ENCODE assay signal across 29 cellular contexts in genomic region chr11:133833899-133834296, GRCh38. TPM values are rescaled to one million over a fixed set of nuclear protein-coding genes. Genes with fewer than 3 reads are reported as not detected.
DNase-seq lines count a peak whose midpoint lies in the region; ATAC-seq lines count a peak whose summit lies in the region.
"Had no signal": no experiment of that assay in that cellular context is flagged by ENCODE, and none has a peak within 500 bp of the region (broad histone marks: within the 10 kb centered on the region; RNA-seq: fewer than 3 reads in every experiment).

No MANE protein-coding gene starts in this region.

- H3K4me1 ChIP-seq in BLaER1: peaks cover 25% of the 10 kb centered on the region
- H3K4me1 ChIP-seq: A549, ascending aorta, Peyer's patch had no signal

- no peak overlapping the region for H3K9ac ChIP-seq in BLaER1

- H3K36me3 ChIP-seq in BLaER1: no peaks in the 10 kb centered on the region
- H3K36me3 ChIP-seq: ascending aorta, cardiac muscle cell, Peyer's patch, tibial artery had no signal

- H3K27me3 ChIP-seq in BLaER1: no peaks in the 10 kb centered on the region
- H3K27me3 ChIP-seq: ascending aorta, cardiac muscle cell, Peyer's patch had no signal

- peak; percentile 80 for DNase-seq in NCI-H748 (lab: John Stamatoyannopoulos, UW; ENCODE audit: unreplicated experiment)
- DNase-seq in NCI-H748 treated with DMSO at 0.1 percent for 48 hours (lab: John Stamatoyannopoulos, UW): no peak
- peak; percentile 44 for DNase-seq in NCI-H2081 treated with DMSO at 0.1 percent for 48 hours (lab: John Stamatoyannopoulos, UW)
- DNase-seq in left lobe of liver (ENCODE audit: low spot score): peak; percentile 33
- no peak for DNase-seq in activated CD4-positive, CD25-positive, alpha-beta regulatory T cell treated with anti-CD3 and anti-CD28 coated beads, Interleukin-2, amount 50 U/mL, for 72 hours
- DNase-seq: activated CD8-positive, alpha-beta memory T cell treated with anti-CD3 and anti-CD28 coated beads for 24 hours; activated effector memory CD4-positive, alpha-beta T cell treated with Interleukin-2 at 50 U/mL for 16 hours; activated naive CD8-positive, alpha-beta T cell treated with anti-CD3 and anti-CD28 coated beads, Interleukin-2, amount 10 ng/mL, durations not matched to agents 7 days and 5 days; CD4-positive, alpha-beta T cell; cortex of kidney; foreskin fibroblast; GOT3; mucosa of descending colon; MV-4-11; Peyer's patch; SHP77; stimulated activated CD4-positive, alpha-beta T cell treated with anti-CD3 and anti-CD28 coated beads, Interleukin-12 subunit alpha, Interleukin-12 subunit beta, amount 100 ng/mL, for 4 hours; stimulated activated CD4-positive, alpha-beta T cell treated with anti-CD3 and anti-CD28 coated beads, Interleukin-2, amount 100 ng/mL, for 48 hours; tibial artery had no signal

- no peak overlapping the region for H3K27ac ChIP-seq in BLaER1
- H3K27ac ChIP-seq: A549, ascending aorta, cardiac muscle cell, Peyer's patch, tibial artery had no signal

- H3K9me3 ChIP-seq in BLaER1: peaks cover 13% of the 10 kb centered on the region
- H3K9me3 ChIP-seq: A549, ascending aorta, mucosa of descending colon, Peyer's patch, tibial artery had no signal

- ATAC-seq in left lobe of liver: no peak
- ATAC-seq in HG03097 (IDR thresholded peaks at IDR 0.05; ENCODE audit: low FRiP score, unreplicated experiment): no peak
- no peak for ATAC-seq in GM21619 (IDR thresholded peaks at IDR 0.05; ENCODE audit: unreplicated experiment)
- ATAC-seq: activated CD4-positive, CD25-positive, alpha-beta regulatory T cell treated with anti-CD3 and anti-CD28 coated beads, Interleukin-2, amount 50 U/mL, for 24 hours; mucosa of descending colon had no signal

- H3K4me2 ChIP-seq in BLaER1: peak overlapping the region; percentile 19; the same call in 1 of the 2 replicates
- H3K4me2 ChIP-seq: A549 had no signal

- H4K20me1 ChIP-seq in BLaER1: no peaks in the 10 kb centered on the region

- H3K4me3 ChIP-seq in BLaER1: no peak overlapping the region
- H3K4me3 ChIP-seq: A549, cardiac muscle cell, mucosa of descending colon, Peyer's patch, tibial artery had no signal

RNA-seq across cellular contexts. Expression of gene SPATA19, which starts 11.4 kb away (rescaled TPM):
- not detected for total RNA-seq in left lobe of liver
- total RNA-seq: activated naive CD8-positive, alpha-beta T cell treated with anti-CD3 and anti-CD28 coated beads, Interleukin-2, amount 10 ng/mL, durations not matched to agents 7 days and 5 days; ascending aorta; cardiac muscle cell; CD4-positive, alpha-beta T cell; endodermal cell; lower leg skin; mucosa of descending colon; Peyer's patch; T-helper 2 cell treated with Interferon-gamma antibody and Interleukin-4, amounts not matched to agents 100 ng/mL and 5 ng/mL, for 36 hours had no signal

Comparison
In these comparisons a context has a peak if more than half of its experiments do, and no peak if none do; other contexts are left out.
1. DNase-seq: peak in NCI-H748 (single experiment), NCI-H2081 treated with DMSO at 0.1 percent for 48 hours (single experiment) and left lobe of liver (single experiment); none in NCI-H748 treated with DMSO at 0.1 percent for 48 hours (single experiment) and activated CD4-positive, CD25-positive, alpha-beta regulatory T cell treated with anti-CD3 and anti-CD28 coated beads, Interleukin-2, amount 50 U/mL, for 72 hours (single experiment).